ENCODE assay signal across 1 cellular context in genomic region chr2:191759650-191760049, GRCh38.
TF ChIP-seq lines count a peak whose summit lies in the region.

No MANE protein-coding gene starts in this region.

TF ChIP-seq in GM23338, 12 proteins besides CTCF, POLR2A, EP300 and RAD21 (continued from another document):
- TF ChIP-seq ZNF462 (CRISPR knock-in tag; IDR thresholded peaks at IDR 0.05) (no peak), JUNB (IDR thresholded peaks at IDR 0.05; ENCODE audit: unreplicated experiment) (no peak), ZNF114 (CRISPR knock-in tag; IDR thresholded peaks at IDR 0.05) (no peak), POLR2AphosphoS5 (IDR thresholded peaks at IDR 0.05; ENCODE audit: low read depth) (no peak), STAT1 (IDR thresholded peaks at IDR 0.05; ENCODE audit: unreplicated experiment) (no peak), ZNF331 (CRISPR knock-in tag; IDR thresholded peaks at IDR 0.05; ENCODE audit: low read depth) (no peak)
